In genomic region chr12:104986022-104986941, GRCh38 we compare ENCODE assay signal across 8 cellular contexts. TPM values are rescaled to one million over a fixed set of nuclear protein-coding genes. Genes with fewer than 3 reads are reported as not detected.
DNase-seq lines count a peak whose midpoint lies in the region; ATAC-seq and TF ChIP-seq lines count a peak whose summit lies in the region.

A gene with protein sequence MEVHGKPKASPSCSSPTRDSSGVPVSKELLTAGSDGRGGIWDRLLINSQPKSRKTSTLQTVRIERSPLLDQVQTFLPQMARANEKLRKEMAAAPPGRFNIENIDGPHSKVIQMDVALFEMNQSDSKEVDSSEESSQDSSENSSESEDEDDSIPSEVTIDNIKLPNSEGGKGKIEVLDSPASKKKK (plus strand): TSS chr12:104986316. CDS start chr12:104986353, 37 bp downstream.

- TF ChIP-seq CTCF in LNCaP clone FGC (IDR thresholded peaks at IDR 0.05; ENCODE audit: control insufficient read depth, extremely low read depth, insufficient read depth) (no peak), fibroblast of pulmonary artery (IDR thresholded peaks at IDR 0.05; ENCODE audit: low read length, missing control alignments) (no peak)

- H3K4me3 Mint-ChIP-seq in activated T-helper 17 cell treated with anti-CD3 and anti-CD28 coated beads, Interleukin-2, amount 50 U/mL, for 72 hours = peak within 1 kb of the TSS; percentile 91
- peak within 1 kb of the TSS; percentile 81 for H3K4me3 Mint-ChIP-seq in natural killer cell treated with Interleukin-12 subunit alpha and Interleukin-12 subunit beta and Interleukin-15 and Interleukin-18, amount 100 ng/mL, for 72 hours

- DNase-seq in EH (ENCODE audit: low read depth) = peak; percentile 90
- DNase-seq in GOT3 (lab: John Stamatoyannopoulos, UW) = peak; percentile 8
- DNase-seq in LNCaP clone FGC (ENCODE audit: low read depth) = peak; percentile 42
- DNase-seq in RPMI8226 = peak; percentile 85
- DNase-seq in fibroblast of pulmonary artery (ENCODE audit: low read depth) = peak; percentile 80
- DNase-seq in natural killer cell treated with Interleukin-12 subunit alpha and Interleukin-12 subunit beta and Interleukin-15 and Interleukin-18, amount 100 ng/mL, for 72 hours (ENCODE audit: low spot score) = peak; percentile 89
- DNase-seq in stimulated activated naive CD4-positive, alpha-beta T cell treated with Interleukin-2 at 50 U/mL for 16 hours (lab: John Stamatoyannopoulos, UW) = peak; percentile 84

- peaks cover 5% of the 10 kb centered on the region for H3K27me3 Mint-ChIP-seq in activated T-helper 17 cell treated with anti-CD3 and anti-CD28 coated beads, Interleukin-2, amount 50 U/mL, for 72 hours
- peaks cover 4 to 5% of the 10 kb centered on the region in 2 donors for H3K27me3 Mint-ChIP-seq in natural killer cell treated with Interleukin-12 subunit alpha and Interleukin-12 subunit beta and Interleukin-15 and Interleukin-18, amount 100 ng/mL, for 72 hours

- peak within 1 kb of the TSS; percentile 80 for H3K4me3 ChIP-seq in LNCaP clone FGC (ENCODE audit: low read depth, low read length)
- H3K4me3 ChIP-seq in fibroblast of pulmonary artery (replicated peaks; ENCODE audit: low read depth, low read length) = peak within 1 kb of the TSS; percentile 80

- peaks cover 16% of the 10 kb centered on the region for H3K4me1 Mint-ChIP-seq in activated T-helper 17 cell treated with anti-CD3 and anti-CD28 coated beads, Interleukin-2, amount 50 U/mL, for 72 hours
- peaks cover 27 to 31% of the 10 kb centered on the region in 2 donors for H3K4me1 Mint-ChIP-seq in natural killer cell treated with Interleukin-12 subunit alpha and Interleukin-12 subunit beta and Interleukin-15 and Interleukin-18, amount 100 ng/mL, for 72 hours (ENCODE audit: low read depth in 2 of 2)

- H3K36me3 Mint-ChIP-seq in activated T-helper 17 cell treated with anti-CD3 and anti-CD28 coated beads, Interleukin-2, amount 50 U/mL, for 72 hours (ENCODE audit: low read depth) = peaks cover 42% of the 10 kb centered on the region
- H3K36me3 Mint-ChIP-seq in natural killer cell treated with Interleukin-12 subunit alpha and Interleukin-12 subunit beta and Interleukin-15 and Interleukin-18, amount 100 ng/mL, for 72 hours = peaks cover 12% of the 10 kb centered on the region

- peak; percentile 99 for ATAC-seq in activated T-helper 17 cell treated with anti-CD3 and anti-CD28 coated beads, Interleukin-2, amount 50 U/mL, for 72 hours (replicated peaks)
- ATAC-seq in natural killer cell treated with Interleukin-12 subunit alpha and Interleukin-12 subunit beta and Interleukin-15 and Interleukin-18, amount 100 ng/mL, for 72 hours = peak; percentile 99 to 100

- no peaks in the 10 kb centered on the region for H3K9me3 Mint-ChIP-seq in activated T-helper 17 cell treated with anti-CD3 and anti-CD28 coated beads, Interleukin-2, amount 50 U/mL, for 72 hours
- H3K9me3 Mint-ChIP-seq in natural killer cell treated with Interleukin-12 subunit alpha and Interleukin-12 subunit beta and Interleukin-15 and Interleukin-18, amount 100 ng/mL, for 72 hours = no peaks in the 10 kb centered on the region

- H3K27ac Mint-ChIP-seq in activated T-helper 17 cell treated with anti-CD3 and anti-CD28 coated beads, Interleukin-2, amount 50 U/mL, for 72 hours = peak within 1 kb of the TSS; percentile 65
- peak within 1 kb of the TSS in 1 of 2 donors; percentile 5 for H3K27ac Mint-ChIP-seq in natural killer cell treated with Interleukin-12 subunit alpha and Interleukin-12 subunit beta and Interleukin-15 and Interleukin-18, amount 100 ng/mL, for 72 hours

RNA-seq across cellular contexts. Expression of the gene that starts here (rescaled TPM):
- 10 to 100 TPM; 20.4 to 31.8 TPM for total RNA-seq in activated T-helper 17 cell treated with anti-CD3 and anti-CD28 coated beads, Interleukin-2, amount 50 U/mL, for 72 hours
- total RNA-seq in natural killer cell treated with Interleukin-12 subunit alpha and Interleukin-12 subunit beta and Interleukin-15 and Interleukin-18, amount 100 ng/mL, for 72 hours = 10 to 100 TPM; 20.6 to 30.2 TPM

Comparison
In these comparisons a context has a peak if more than half of its experiments do, and no peak if none do; other contexts are left out.
1. Peak in every context shown above with its lines: DNase-seq, ATAC-seq and H3K4me3 ChIP-seq.
2. DNase-seq: peak in every context shown above with its lines; median percentile 90 in EH; 89 in natural killer cell treated with Interleukin-12 subunit alpha and Interleukin-12 subunit beta and Interleukin-15 and Interleukin-18, amount 100 ng/mL, for 72 hours; 85 in RPMI8226; 84 in stimulated activated naive CD4-positive, alpha-beta T cell treated with Interleukin-2 at 50 U/mL for 16 hours; 80 in fibroblast of pulmonary artery; 42 in LNCaP clone FGC; 8 in GOT3.